ENCODE assay signal across 19 cellular contexts in the genomic region with DNA sequence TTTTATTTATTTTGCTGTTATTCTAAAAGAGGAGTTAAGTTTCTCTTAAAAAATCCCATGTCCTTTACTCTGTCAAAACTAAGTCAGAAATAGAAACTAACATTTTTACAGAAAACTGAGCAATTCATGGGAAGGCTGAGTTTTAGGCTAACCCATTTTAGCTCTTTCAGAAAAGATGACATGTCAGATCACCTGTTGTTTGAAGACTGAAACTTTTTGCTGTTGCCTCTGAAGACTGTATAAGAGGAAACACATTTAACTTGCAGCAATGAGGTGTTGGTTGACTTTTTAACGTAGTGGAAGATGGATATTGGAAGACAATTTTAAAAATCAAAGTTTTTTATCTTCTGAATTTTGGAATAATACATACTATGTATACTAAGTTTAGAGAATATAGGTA.
DNase-seq lines count a peak whose midpoint lies in the region; ATAC-seq and TF ChIP-seq lines count a peak whose summit lies in the region.
"Had no signal": no experiment of that assay in that cellular context is flagged by ENCODE, and none has a peak within 500 bp of the region (broad histone marks: within the 10 kb centered on the region; RNA-seq: fewer than 3 reads in every experiment).

No MANE protein-coding gene starts in this region.

- ATAC-seq in GM18909 (IDR thresholded peaks at IDR 0.05; ENCODE audit: poor library complexity, unreplicated experiment) (peak; percentile 85), GM21619 (IDR thresholded peaks at IDR 0.05; ENCODE audit: unreplicated experiment) (peak; percentile 75), HG03095 (IDR thresholded peaks at IDR 0.05; ENCODE audit: unreplicated experiment) (peak; percentile 96), HG03439 (IDR thresholded peaks at IDR 0.05; ENCODE audit: unreplicated experiment) (no peak)
- ATAC-seq: activated CD8-positive, alpha-beta T cell treated with anti-CD3 and anti-CD28 coated beads, Interleukin-2, amount 10 ng/mL, durations not matched to agents 7 days and 5 days; heart left ventricle; T-cell had no signal

- no peak for TF ChIP-seq CTCF in GM10266 (IDR thresholded peaks at IDR 0.05; ENCODE audit: control insufficient read depth, insufficient read depth, low read depth, missing control alignments)

- DNase-seq in GM10266 (ENCODE audit: extremely low spot score) (peak; percentile 15), COR-L47 (lab: John Stamatoyannopoulos, UW) (no peak), CD1c-positive myeloid dendritic cell (ENCODE audit: extremely low spot score) (no peak), head of caudate nucleus (no peak)
- DNase-seq: 8988T; activated CD8-positive, alpha-beta T cell treated with anti-CD3 and anti-CD28 coated beads, Interleukin-2, amount 10 ng/mL, durations not matched to agents 7 days and 5 days; activated naive CD8-positive, alpha-beta T cell treated with anti-CD3 and anti-CD28 coated beads, Interleukin-2, amount 10 ng/mL, durations not matched to agents 7 days and 5 days; DMS153; esophagus squamous epithelium; GOT3; heart left ventricle; mesenchymal stem cell; NCI-H1417 treated with DMSO at 0.1 percent for 48 hours; T-cell; WERI-Rb-1 had no signal

- intact Hi-C loops in head of caudate nucleus (cut with DNase I), result no loop called here
